8 cellular contexts compared by ENCODE assay signal in genomic region chr14:72904840-72905561, GRCh38. TPM values are rescaled to one million over a fixed set of nuclear protein-coding genes. Genes with fewer than 3 reads are reported as not detected.
A peak's percentile ranks its signal among the peaks of the same experiment; 100 is the strongest.
DNase-seq lines count a peak whose midpoint lies in the region; ATAC-seq and TF ChIP-seq lines count a peak whose summit lies in the region.

No MANE protein-coding gene starts in this region.

- DNase-seq in activated gamma-delta T cell treated with Interleukin-2 at 50 U/mL for 16 hours (peak; percentile 62), activated gamma-delta T cell (lab: John Stamatoyannopoulos, UW) (no peak), NCI-H2171 (lab: John Stamatoyannopoulos, UW) (peak; percentile 35), WERI-Rb-1 (peak; percentile 55), breast epithelium (ENCODE audit: low spot score in 2 of 2) (peak in 1 of 2 donors; percentile 65), kidney epithelial cell (ENCODE audit: low read depth) (no peak)
- DNase-seq in stimulated activated CD4-positive, alpha-beta T cell treated with anti-CD3 and anti-CD28 coated beads, Interleukin-4, amount 100 ng/mL, for 4 hours, result peak; percentile 46 to 53

- no peaks in the 10 kb centered on the region for H3K4me1 ChIP-seq in breast epithelium

- intact Hi-C loops in breast epithelium (cut with DNase I; ENCODE audit: low total_unique reads), result loop anchor here (5.0 kb wide), 1 partner anchor 388 kb away; no protein-coding TSS in a partner anchor

- no peak overlapping the region for H3K4me3 ChIP-seq in WERI-Rb-1 (ENCODE audit: low read depth, low read length)
- no peak overlapping the region for H3K4me3 ChIP-seq in breast epithelium
- no peak overlapping the region for H3K4me3 ChIP-seq in kidney epithelial cell (ENCODE audit: low read depth, low read length)

- H3K27me3 ChIP-seq in WERI-Rb-1 (ENCODE audit: insufficient read depth, low read depth, severe bottlenecking) (no peaks in the 10 kb centered on the region), breast epithelium (no peaks in the 10 kb centered on the region), kidney epithelial cell (ENCODE audit: control insufficient read depth, insufficient read depth, low read length) (no peaks in the 10 kb centered on the region)

- TF ChIP-seq CTCF in WERI-Rb-1 (IDR thresholded peaks at IDR 0.05; ENCODE audit: low read depth, low read length) (peak; percentile 77), breast epithelium (IDR thresholded peaks at IDR 0.05) (peak; percentile 93 to 98 (median 96)), kidney epithelial cell (IDR thresholded peaks at IDR 0.05; ENCODE audit: insufficient read depth, low read length, poor library complexity, severe bottlenecking) (peak; percentile 92)

- no peak for TF ChIP-seq POLR2A in breast epithelium (IDR thresholded peaks at IDR 0.05)

- no peak for ATAC-seq in HG03196 (IDR thresholded peaks at IDR 0.05; ENCODE audit: unreplicated experiment)

- H3K27ac ChIP-seq in WERI-Rb-1 (no peak overlapping the region), breast epithelium (no peak overlapping the region)

- H3K36me3 ChIP-seq in WERI-Rb-1 (no peaks in the 10 kb centered on the region), breast epithelium (no peaks in the 10 kb centered on the region), kidney epithelial cell (ENCODE audit: control insufficient read depth, insufficient read depth, low read length) (no peaks in the 10 kb centered on the region)

- no peaks in the 10 kb centered on the region for H3K9me3 ChIP-seq in WERI-Rb-1 (ENCODE audit: severe bottlenecking)
- H3K9me3 ChIP-seq in breast epithelium, result no peaks in the 10 kb centered on the region

RNA-seq across cellular contexts. Expression of gene DPF3, which starts 11.1 kb away (rescaled TPM):
- total RNA-seq in breast epithelium (1 to 10 TPM in 2 of 3 donors, under 1 TPM in 1; 0.32 to 2.8 (median 1.3) TPM), kidney epithelial cell (0.79 TPM in 1 of 2 replicates, not detected in the other)

RNA-seq across cellular contexts. Expression of gene DCAF4, which starts 21.3 kb away (rescaled TPM):
- total RNA-seq in breast epithelium, result 10 to 100 TPM; 19.8 to 49.5 (median 36.1) TPM
- total RNA-seq in kidney epithelial cell, result 23.1 and 45.8 TPM in 2 replicates

Comparison
In these comparisons a context has a peak if more than half of its experiments do, and no peak if none do; other contexts are left out.
1. DNase-seq: peak in activated gamma-delta T cell treated with Interleukin-2 at 50 U/mL for 16 hours (single experiment), NCI-H2171 (single experiment), WERI-Rb-1 (single experiment) and stimulated activated CD4-positive, alpha-beta T cell treated with anti-CD3 and anti-CD28 coated beads, Interleukin-4, amount 100 ng/mL, for 4 hours (2 of 2); none in activated gamma-delta T cell (single experiment) and kidney epithelial cell (single experiment).
2. Peak in every context shown above with its lines, with median percentiles within 50 percentile points of each other: CTCF ChIP-seq.